In the genomic region with DNA sequence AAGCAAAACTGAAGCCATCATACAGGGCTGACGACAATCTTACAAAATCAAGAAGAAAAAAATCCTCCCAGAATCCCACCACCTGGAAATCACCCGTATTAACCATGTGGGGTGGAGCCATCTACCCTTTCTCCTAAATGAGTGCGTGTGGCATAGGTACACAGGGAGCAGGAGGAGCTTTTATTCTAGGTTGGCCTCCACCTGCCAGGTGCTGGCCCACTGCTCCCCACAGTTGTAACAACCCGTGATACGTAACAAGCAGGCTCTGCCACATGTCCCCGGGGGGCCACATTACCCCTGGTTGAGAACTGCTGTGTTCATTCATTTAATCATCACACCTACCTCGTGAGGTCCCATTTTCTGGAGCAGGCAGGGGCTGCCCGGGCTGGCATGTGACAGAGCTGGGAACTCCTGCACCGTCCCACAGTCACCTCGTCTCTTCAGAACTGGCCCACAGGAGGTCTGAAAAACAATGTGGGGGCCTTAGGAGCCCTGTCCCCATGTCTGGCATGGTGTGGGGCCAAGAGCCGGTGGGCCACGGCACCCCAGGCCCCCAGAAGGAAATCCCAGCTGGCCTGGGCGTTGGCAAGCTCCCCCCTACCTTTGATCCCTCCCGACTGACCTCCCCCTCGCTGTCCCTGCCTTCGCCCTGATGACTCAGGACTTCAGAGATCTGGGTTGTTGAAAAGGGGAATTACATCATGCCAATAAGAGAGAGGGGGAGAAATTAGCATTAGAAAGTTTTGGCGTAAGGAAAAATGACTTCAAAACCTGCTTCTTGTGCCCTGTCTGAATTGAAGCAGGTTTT, we compare ENCODE assay signal across 1 cellular context.
A peak's percentile ranks its signal among the peaks of the same experiment; 100 is the strongest.
TF ChIP-seq lines count a peak whose summit lies in the region.

No MANE protein-coding gene starts in this region.

TF ChIP-seq in K562, 482 proteins besides CTCF, POLR2A, EP300 and RAD21 (continued from another document and continues in another):
- TF ChIP-seq, protein P1, sequence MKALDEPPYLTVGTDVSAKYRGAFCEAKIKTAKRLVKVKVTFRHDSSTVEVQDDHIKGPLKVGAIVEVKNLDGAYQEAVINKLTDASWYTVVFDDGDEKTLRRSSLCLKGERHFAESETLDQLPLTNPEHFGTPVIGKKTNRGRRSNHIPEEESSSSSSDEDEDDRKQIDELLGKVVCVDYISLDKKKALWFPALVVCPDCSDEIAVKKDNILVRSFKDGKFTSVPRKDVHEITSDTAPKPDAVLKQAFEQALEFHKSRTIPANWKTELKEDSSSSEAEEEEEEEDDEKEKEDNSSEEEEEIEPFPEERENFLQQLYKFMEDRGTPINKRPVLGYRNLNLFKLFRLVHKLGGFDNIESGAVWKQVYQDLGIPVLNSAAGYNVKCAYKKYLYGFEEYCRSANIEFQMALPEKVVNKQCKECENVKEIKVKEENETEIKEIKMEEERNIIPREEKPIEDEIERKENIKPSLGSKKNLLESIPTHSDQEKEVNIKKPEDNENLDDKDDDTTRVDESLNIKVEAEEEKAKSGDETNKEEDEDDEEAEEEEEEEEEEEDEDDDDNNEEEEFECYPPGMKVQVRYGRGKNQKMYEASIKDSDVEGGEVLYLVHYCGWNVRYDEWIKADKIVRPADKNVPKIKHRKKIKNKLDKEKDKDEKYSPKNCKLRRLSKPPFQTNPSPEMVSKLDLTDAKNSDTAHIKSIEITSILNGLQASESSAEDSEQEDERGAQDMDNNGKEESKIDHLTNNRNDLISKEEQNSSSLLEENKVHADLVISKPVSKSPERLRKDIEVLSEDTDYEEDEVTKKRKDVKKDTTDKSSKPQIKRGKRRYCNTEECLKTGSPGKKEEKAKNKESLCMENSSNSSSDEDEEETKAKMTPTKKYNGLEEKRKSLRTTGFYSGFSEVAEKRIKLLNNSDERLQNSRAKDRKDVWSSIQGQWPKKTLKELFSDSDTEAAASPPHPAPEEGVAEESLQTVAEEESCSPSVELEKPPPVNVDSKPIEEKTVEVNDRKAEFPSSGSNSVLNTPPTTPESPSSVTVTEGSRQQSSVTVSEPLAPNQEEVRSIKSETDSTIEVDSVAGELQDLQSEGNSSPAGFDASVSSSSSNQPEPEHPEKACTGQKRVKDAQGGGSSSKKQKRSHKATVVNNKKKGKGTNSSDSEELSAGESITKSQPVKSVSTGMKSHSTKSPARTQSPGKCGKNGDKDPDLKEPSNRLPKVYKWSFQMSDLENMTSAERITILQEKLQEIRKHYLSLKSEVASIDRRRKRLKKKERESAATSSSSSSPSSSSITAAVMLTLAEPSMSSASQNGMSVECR (CRISPR knock-in tag; IDR thresholded peaks at IDR 0.05) = no peak
- TF ChIP-seq, protein P2, sequence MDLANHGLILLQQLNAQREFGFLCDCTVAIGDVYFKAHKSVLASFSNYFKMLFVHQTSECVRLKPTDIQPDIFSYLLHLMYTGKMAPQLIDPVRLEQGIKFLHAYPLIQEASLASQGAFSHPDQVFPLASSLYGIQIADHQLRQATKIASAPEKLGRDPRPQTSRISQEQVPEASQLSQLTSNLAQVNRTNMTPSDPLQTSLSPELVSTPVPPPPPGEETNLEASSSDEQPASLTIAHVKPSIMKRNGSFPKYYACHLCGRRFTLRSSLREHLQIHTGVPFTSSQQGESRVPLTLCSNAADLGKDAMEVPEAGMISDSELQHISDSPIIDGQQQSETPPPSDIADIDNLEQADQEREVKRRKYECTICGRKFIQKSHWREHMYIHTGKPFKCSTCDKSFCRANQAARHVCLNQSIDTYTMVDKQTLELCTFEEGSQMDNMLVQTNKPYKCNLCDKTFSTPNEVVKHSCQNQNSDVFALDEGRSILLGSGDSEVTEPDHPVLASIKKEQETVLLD (IDR thresholded peaks at IDR 0.05) = no peak
- TF ChIP-seq TBP (optimal IDR thresholded peaks at IDR 0.05; ENCODE audit: low read depth, low read length) (no peak), NFIC (IDR thresholded peaks at IDR 0.05) (no peak), ZFP30 (CRISPR knock-in tag; IDR thresholded peaks at IDR 0.05; ENCODE audit: borderline replicate concordance) (no peak), PHB2 (IDR thresholded peaks at IDR 0.05; ENCODE audit: low read depth) (no peak), ZNF3 (CRISPR knock-in tag; IDR thresholded peaks at IDR 0.05) (no peak), WHSC1 (IDR thresholded peaks at IDR 0.05; ENCODE audit: low read length) (no peak), HLTF (IDR thresholded peaks at IDR 0.05) (no peak), KLF6 (CRISPR knock-in tag; IDR thresholded peaks at IDR 0.05; ENCODE audit: borderline replicate concordance) (0 out of 2 replicates have a peak, but pooled peaks have one; percentile 7), SMARCE1 (IDR thresholded peaks at IDR 0.05) (peak; percentile 86), ELF1 (tag; IDR thresholded peaks at IDR 0.05) (no peak), ATF1 (CRISPR knock-in tag; IDR thresholded peaks at IDR 0.05) (no peak), ATF1 (tag; IDR thresholded peaks at IDR 0.05) (peak; percentile 23; the same call in 1 of the 2 replicates), SPI1 (IDR thresholded peaks at IDR 0.05; ENCODE audit: borderline replicate concordance, low read depth, low read length) (no peak), TCF7L2 (IDR thresholded peaks at IDR 0.05; ENCODE audit: low read depth, low read length) (peak; percentile 76), LEF1 (IDR thresholded peaks at IDR 0.05) (peak; percentile 81), DIDO1 (tag; IDR thresholded peaks at IDR 0.05; ENCODE audit: low read depth) (no peak), MAFF (IDR thresholded peaks at IDR 0.05; ENCODE audit: low read length) (peak; percentile 71; the same call in 1 of the 2 replicates), MTA2 (IDR thresholded peaks at IDR 0.05; ENCODE audit: low read depth) (no peak)
- TF ChIP-seq, protein P3, sequence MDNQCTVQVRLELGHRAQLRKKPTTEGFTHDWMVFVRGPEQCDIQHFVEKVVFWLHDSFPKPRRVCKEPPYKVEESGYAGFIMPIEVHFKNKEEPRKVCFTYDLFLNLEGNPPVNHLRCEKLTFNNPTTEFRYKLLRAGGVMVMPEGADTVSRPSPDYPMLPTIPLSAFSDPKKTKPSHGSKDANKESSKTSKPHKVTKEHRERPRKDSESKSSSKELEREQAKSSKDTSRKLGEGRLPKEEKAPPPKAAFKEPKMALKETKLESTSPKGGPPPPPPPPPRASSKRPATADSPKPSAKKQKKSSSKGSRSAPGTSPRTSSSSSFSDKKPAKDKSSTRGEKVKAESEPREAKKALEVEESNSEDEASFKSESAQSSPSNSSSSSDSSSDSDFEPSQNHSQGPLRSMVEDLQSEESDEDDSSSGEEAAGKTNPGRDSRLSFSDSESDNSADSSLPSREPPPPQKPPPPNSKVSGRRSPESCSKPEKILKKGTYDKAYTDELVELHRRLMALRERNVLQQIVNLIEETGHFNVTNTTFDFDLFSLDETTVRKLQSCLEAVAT (IDR thresholded peaks at IDR 0.05) = no peak
- TF ChIP-seq, protein P4, sequence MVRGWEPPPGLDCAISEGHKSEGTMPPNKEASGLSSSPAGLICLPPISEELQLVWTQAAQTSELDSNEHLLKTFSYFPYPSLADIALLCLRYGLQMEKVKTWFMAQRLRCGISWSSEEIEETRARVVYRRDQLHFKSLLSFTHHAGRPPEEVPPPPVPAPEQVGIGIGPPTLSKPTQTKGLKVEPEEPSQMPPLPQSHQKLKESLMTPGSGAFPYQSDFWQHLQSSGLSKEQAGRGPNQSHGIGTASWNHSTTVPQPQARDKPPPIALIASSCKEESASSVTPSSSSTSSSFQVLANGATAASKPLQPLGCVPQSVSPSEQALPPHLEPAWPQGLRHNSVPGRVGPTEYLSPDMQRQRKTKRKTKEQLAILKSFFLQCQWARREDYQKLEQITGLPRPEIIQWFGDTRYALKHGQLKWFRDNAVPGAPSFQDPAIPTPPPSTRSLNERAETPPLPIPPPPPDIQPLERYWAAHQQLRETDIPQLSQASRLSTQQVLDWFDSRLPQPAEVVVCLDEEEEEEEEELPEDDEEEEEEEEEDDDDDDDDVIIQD (CRISPR knock-in tag; IDR thresholded peaks at IDR 0.05) = no peak
- TF ChIP-seq, protein P5, sequence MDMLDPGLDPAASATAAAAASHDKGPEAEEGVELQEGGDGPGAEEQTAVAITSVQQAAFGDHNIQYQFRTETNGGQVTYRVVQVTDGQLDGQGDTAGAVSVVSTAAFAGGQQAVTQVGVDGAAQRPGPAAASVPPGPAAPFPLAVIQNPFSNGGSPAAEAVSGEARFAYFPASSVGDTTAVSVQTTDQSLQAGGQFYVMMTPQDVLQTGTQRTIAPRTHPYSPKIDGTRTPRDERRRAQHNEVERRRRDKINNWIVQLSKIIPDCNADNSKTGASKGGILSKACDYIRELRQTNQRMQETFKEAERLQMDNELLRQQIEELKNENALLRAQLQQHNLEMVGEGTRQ (CRISPR knock-in tag; IDR thresholded peaks at IDR 0.05) = no peak
- TF ChIP-seq, protein P6, sequence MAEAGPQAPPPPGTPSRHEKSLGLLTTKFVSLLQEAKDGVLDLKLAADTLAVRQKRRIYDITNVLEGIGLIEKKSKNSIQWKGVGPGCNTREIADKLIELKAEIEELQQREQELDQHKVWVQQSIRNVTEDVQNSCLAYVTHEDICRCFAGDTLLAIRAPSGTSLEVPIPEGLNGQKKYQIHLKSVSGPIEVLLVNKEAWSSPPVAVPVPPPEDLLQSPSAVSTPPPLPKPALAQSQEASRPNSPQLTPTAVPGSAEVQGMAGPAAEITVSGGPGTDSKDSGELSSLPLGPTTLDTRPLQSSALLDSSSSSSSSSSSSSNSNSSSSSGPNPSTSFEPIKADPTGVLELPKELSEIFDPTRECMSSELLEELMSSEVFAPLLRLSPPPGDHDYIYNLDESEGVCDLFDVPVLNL (CRISPR knock-in tag; IDR thresholded peaks at IDR 0.05; ENCODE audit: low read depth) = no peak
- TF ChIP-seq, protein P7, sequence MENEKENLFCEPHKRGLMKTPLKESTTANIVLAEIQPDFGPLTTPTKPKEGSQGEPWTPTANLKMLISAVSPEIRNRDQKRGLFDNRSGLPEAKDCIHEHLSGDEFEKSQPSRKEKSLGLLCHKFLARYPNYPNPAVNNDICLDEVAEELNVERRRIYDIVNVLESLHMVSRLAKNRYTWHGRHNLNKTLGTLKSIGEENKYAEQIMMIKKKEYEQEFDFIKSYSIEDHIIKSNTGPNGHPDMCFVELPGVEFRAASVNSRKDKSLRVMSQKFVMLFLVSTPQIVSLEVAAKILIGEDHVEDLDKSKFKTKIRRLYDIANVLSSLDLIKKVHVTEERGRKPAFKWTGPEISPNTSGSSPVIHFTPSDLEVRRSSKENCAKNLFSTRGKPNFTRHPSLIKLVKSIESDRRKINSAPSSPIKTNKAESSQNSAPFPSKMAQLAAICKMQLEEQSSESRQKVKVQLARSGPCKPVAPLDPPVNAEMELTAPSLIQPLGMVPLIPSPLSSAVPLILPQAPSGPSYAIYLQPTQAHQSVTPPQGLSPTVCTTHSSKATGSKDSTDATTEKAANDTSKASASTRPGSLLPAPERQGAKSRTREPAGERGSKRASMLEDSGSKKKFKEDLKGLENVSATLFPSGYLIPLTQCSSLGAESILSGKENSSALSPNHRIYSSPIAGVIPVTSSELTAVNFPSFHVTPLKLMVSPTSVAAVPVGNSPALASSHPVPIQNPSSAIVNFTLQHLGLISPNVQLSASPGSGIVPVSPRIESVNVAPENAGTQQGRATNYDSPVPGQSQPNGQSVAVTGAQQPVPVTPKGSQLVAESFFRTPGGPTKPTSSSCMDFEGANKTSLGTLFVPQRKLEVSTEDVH (IDR thresholded peaks at IDR 0.05; ENCODE audit: low read depth, partially characterized antibody) = no peak
